ENCODE assay signal across 12 cellular contexts in the genomic region with DNA sequence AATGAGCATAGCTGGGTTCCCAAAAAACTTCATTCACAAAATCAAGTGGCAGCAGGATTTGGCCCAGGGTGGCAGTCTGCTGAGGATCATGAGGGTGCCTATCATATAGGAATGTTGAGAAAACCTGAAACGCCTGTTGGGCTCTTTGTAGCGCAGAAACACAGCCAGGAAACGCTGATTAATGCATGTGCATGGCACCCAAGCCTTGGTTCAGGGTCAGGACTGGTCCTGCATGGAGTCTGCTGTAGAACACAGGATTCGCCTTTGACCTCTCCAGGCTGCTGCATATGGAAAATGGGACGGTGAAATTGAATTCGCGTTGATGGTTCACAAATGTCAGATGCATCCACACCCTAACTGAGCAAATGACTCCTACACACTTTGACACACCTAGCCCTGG.
"Had no signal": no experiment of that assay in that cellular context is flagged by ENCODE, and none has a peak within 500 bp of the region (broad histone marks: within the 10 kb centered on the region; RNA-seq: fewer than 3 reads in every experiment).

No MANE protein-coding gene starts in this region.

- H3K4me3 ChIP-seq: breast epithelium, pancreas, SK-N-MC, thyroid gland had no signal

- H3K27me3 Mint-ChIP-seq: activated CD4-positive, alpha-beta memory T cell treated with anti-CD3 and anti-CD28 coated beads, Interleukin-2, amount 10 ng/mL, durations not matched to agents 7 days and 5 days had no signal

- H3K36me3 ChIP-seq: breast epithelium, pancreas, thyroid gland had no signal

- H3K9me3 Mint-ChIP-seq: activated CD4-positive, alpha-beta memory T cell treated with anti-CD3 and anti-CD28 coated beads, Interleukin-2, amount 10 ng/mL, durations not matched to agents 7 days and 5 days had no signal

- H3K27me3 ChIP-seq: breast epithelium, pancreas, thyroid gland had no signal

- H3K27ac ChIP-seq: breast epithelium, pancreas, SK-N-MC, thyroid gland had no signal

- H3K9me3 ChIP-seq: breast epithelium, pancreas, thyroid gland had no signal

- H3K4me3 Mint-ChIP-seq: activated CD4-positive, alpha-beta memory T cell treated with anti-CD3 and anti-CD28 coated beads, Interleukin-2, amount 10 ng/mL, durations not matched to agents 7 days and 5 days; stimulated activated memory B cell treated with anti-CD40 and anti-IgM and Interleukin-4, amounts not matched to agents 10 μg/mL and 1 μg/mL and 100 μg/mL, for 72 hours had no signal

- H3K27ac Mint-ChIP-seq: activated CD4-positive, alpha-beta memory T cell treated with anti-CD3 and anti-CD28 coated beads, Interleukin-2, amount 10 ng/mL, durations not matched to agents 7 days and 5 days; stimulated activated memory B cell treated with anti-CD40 and anti-IgM and Interleukin-4, amounts not matched to agents 10 μg/mL and 1 μg/mL and 100 μg/mL, for 72 hours had no signal

- DNase-seq: activated CD4-positive, alpha-beta memory T cell treated with anti-CD3 and anti-CD28 coated beads, Interleukin-2, amount 10 ng/mL, durations not matched to agents 7 days and 5 days; activated CD4-positive, CD25-positive, alpha-beta regulatory T cell treated with anti-CD3 and anti-CD28 coated beads, Interleukin-2, amount 50 U/mL, for 72 hours; activated naive CD4-positive, alpha-beta T cell treated with Interleukin-2 at 50 U/mL for 16 hours; aorta; kidney; midbrain; pancreas; stimulated activated CD4-positive, alpha-beta T cell treated with anti-CD3 and anti-CD28 coated beads, Interleukin-2, amount 100 ng/mL, for 48 hours; thyroid gland had no signal

- H3K4me1 ChIP-seq: breast epithelium, thyroid gland had no signal

- H3K4me1 Mint-ChIP-seq: activated CD4-positive, alpha-beta memory T cell treated with anti-CD3 and anti-CD28 coated beads, Interleukin-2, amount 10 ng/mL, durations not matched to agents 7 days and 5 days had no signal

- H3K36me3 Mint-ChIP-seq: stimulated activated memory B cell treated with anti-CD40 and anti-IgM and Interleukin-4, amounts not matched to agents 10 μg/mL and 1 μg/mL and 100 μg/mL, for 72 hours had no signal
